Comparison of ENCODE assay signal across 1 cellular context in genomic region chr16:49452108-49452507, GRCh38.
TF ChIP-seq lines count a peak whose summit lies in the region.

No MANE protein-coding gene starts in this region.

TF ChIP-seq in endothelial cell of umbilical vein, 7 proteins besides CTCF, POLR2A, EP300 and RAD21:
- TF ChIP-seq MYC (IDR thresholded peaks at IDR 0.05; ENCODE audit: low read depth, low read length) (no peak), FOS (IDR thresholded peaks at IDR 0.05; ENCODE audit: borderline replicate concordance, insufficient read depth, low read length) (no peak), EZH2 (IDR thresholded peaks at IDR 0.05; ENCODE audit: borderline replicate concordance, low read depth, low read length, severe bottlenecking) (no peak), JUN (IDR thresholded peaks at IDR 0.05; ENCODE audit: borderline replicate concordance, insufficient read depth, insufficient read length, low read depth) (no peak), MAX (IDR thresholded peaks at IDR 0.05; ENCODE audit: insufficient read depth, insufficient read length) (no peak), POLR2AphosphoS5 (IDR thresholded peaks at IDR 0.05; ENCODE audit: insufficient read depth, low read depth, low read length) (no peak), GATA2 (IDR thresholded peaks at IDR 0.05; ENCODE audit: insufficient read depth, insufficient read length, low read depth, low read length) (no peak)
